ENCODE assay signal across 8 cellular contexts in the genomic region with DNA sequence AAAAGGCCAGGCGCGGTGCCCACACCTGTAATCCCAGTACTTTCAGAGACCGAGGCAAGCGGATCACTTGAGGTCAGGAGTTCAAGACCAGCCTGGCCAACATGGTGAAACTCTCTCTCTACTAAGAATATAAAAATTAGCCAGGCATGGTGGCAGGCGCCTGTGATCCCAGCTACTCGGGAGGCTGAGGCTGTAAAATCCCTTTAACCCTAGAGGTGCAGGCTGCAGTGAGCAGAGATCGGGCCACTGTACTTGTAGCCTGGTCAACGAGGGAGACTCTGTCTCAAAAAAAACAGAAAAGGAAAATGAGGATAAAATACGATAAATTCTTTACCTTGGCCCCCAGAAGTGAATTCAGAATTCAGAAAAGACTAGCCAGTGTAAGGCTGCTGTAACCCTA. TPM values are rescaled to one million over a fixed set of nuclear protein-coding genes. Genes with fewer than 3 reads are reported as not detected.
DNase-seq lines count a peak whose midpoint lies in the region; ATAC-seq and TF ChIP-seq lines count a peak whose summit lies in the region.

No MANE protein-coding gene starts in this region.

- peaks cover 19% of the 10 kb centered on the region for H3K4me1 ChIP-seq in suprapubic skin

- no peaks in the 10 kb centered on the region for H3K27me3 Mint-ChIP-seq in activated CD4-positive, alpha-beta T cell treated with anti-CD3 and anti-CD28 coated beads, Interleukin-2, amount 10 ng/mL, durations not matched to agents 7 days and 5 days

- TF ChIP-seq POLR2A in suprapubic skin (IDR thresholded peaks at IDR 0.05), result no peak

- no peaks in the 10 kb centered on the region for H3K36me3 ChIP-seq in kidney epithelial cell (ENCODE audit: control insufficient read depth, insufficient read depth, low read length)
- H3K36me3 ChIP-seq in suprapubic skin, result no peaks in the 10 kb centered on the region

- ATAC-seq in activated naive CD4-positive, alpha-beta T cell treated with anti-CD3 and anti-CD28 coated beads, Interleukin-2, amount 50 U/mL, for 72 hours, result no peak
- ATAC-seq in left lobe of liver (no peak), GM19397 (IDR thresholded peaks at IDR 0.05; ENCODE audit: unreplicated experiment) (no peak)

- TF ChIP-seq EP300 in suprapubic skin (IDR thresholded peaks at IDR 0.05), result no peak

- DNase-seq in activated CD4-positive, alpha-beta T cell treated with anti-CD3 and anti-CD28 coated beads, Interleukin-2, amount 10 ng/mL, durations not matched to agents 7 days and 5 days, result no peak
- DNase-seq in activated CD4-positive, alpha-beta T cell treated with anti-CD3 and anti-CD28 coated beads for 4 hours, result no peak
- no peak for DNase-seq in activated naive CD4-positive, alpha-beta T cell treated with anti-CD3 and anti-CD28 coated beads, Interleukin-2, amount 50 U/mL, for 72 hours (ENCODE audit: low spot score in 2 of 2)
- DNase-seq in kidney epithelial cell (ENCODE audit: low read depth) (no peak), suprapubic skin (ENCODE audit: low spot score in 2 of 2) (no peak), DMS114 treated with DMSO at 0.1 percent for 48 hours (lab: John Stamatoyannopoulos, UW; ENCODE audit: unreplicated experiment) (no peak), left lobe of liver (ENCODE audit: low spot score) (no peak)

- H3K27ac Mint-ChIP-seq in activated CD4-positive, alpha-beta T cell treated with anti-CD3 and anti-CD28 coated beads, Interleukin-2, amount 10 ng/mL, durations not matched to agents 7 days and 5 days, result peak overlapping the region; percentile 84
- H3K27ac Mint-ChIP-seq in activated naive CD4-positive, alpha-beta T cell treated with anti-CD3 and anti-CD28 coated beads, Interleukin-2, amount 50 U/mL, for 72 hours, result peak overlapping the region; percentile 81 to 87

- no peak for TF ChIP-seq CTCF in kidney epithelial cell (IDR thresholded peaks at IDR 0.05; ENCODE audit: insufficient read depth, low read length, poor library complexity, severe bottlenecking)
- no peak for TF ChIP-seq CTCF in suprapubic skin (IDR thresholded peaks at IDR 0.05)

- H3K27me3 ChIP-seq in kidney epithelial cell (ENCODE audit: control insufficient read depth, insufficient read depth, low read length) (no peaks in the 10 kb centered on the region), suprapubic skin (no peaks in the 10 kb centered on the region)

- 64% methylated on average over 9 of the region's 9 CpGs for WGBS in suprapubic skin

- POLR2A ChIA-PET in activated CD4-positive, alpha-beta T cell treated with anti-CD3 and anti-CD28 coated beads, Interleukin-2, amount 10 ng/mL, durations not matched to agents 7 days and 5 days (lab: Charles Lee), result no interaction called here

- H3K9me3 Mint-ChIP-seq in activated CD4-positive, alpha-beta T cell treated with anti-CD3 and anti-CD28 coated beads, Interleukin-2, amount 10 ng/mL, durations not matched to agents 7 days and 5 days, result no peaks in the 10 kb centered on the region
- no peaks in the 10 kb centered on the region for H3K9me3 Mint-ChIP-seq in activated naive CD4-positive, alpha-beta T cell treated with anti-CD3 and anti-CD28 coated beads, Interleukin-2, amount 50 U/mL, for 72 hours

- H3K27ac ChIP-seq in suprapubic skin, result peak overlapping the region; percentile 99

- H3K36me3 Mint-ChIP-seq in activated CD4-positive, alpha-beta T cell treated with anti-CD3 and anti-CD28 coated beads, Interleukin-2, amount 10 ng/mL, durations not matched to agents 7 days and 5 days (ENCODE audit: low read depth), result no peaks in the 10 kb centered on the region
- no peaks in the 10 kb centered on the region for H3K36me3 Mint-ChIP-seq in activated naive CD4-positive, alpha-beta T cell treated with anti-CD3 and anti-CD28 coated beads, Interleukin-2, amount 50 U/mL, for 72 hours

- H3K4me1 Mint-ChIP-seq in activated CD4-positive, alpha-beta T cell treated with anti-CD3 and anti-CD28 coated beads, Interleukin-2, amount 10 ng/mL, durations not matched to agents 7 days and 5 days, result peaks cover 25% of the 10 kb centered on the region

- peak overlapping the region; percentile 90 for H3K4me3 Mint-ChIP-seq in activated CD4-positive, alpha-beta T cell treated with anti-CD3 and anti-CD28 coated beads, Interleukin-2, amount 10 ng/mL, durations not matched to agents 7 days and 5 days

- no peaks in the 10 kb centered on the region for H3K9me3 ChIP-seq in suprapubic skin

- CTCF ChIA-PET in activated CD4-positive, alpha-beta T cell treated with anti-CD3 and anti-CD28 coated beads, Interleukin-2, amount 10 ng/mL, durations not matched to agents 7 days and 5 days (lab: Charles Lee), result interaction anchor here (0.6 kb wide), 1 partner anchor 1014 kb away, joined by 5 read pairs; no protein-coding TSS in a partner anchor

- H3K4me3 ChIP-seq in kidney epithelial cell (ENCODE audit: low read depth, low read length) (peak overlapping the region; percentile 92), suprapubic skin (peak overlapping the region; percentile 88)

RNA-seq across cellular contexts. Expression of gene TMEM50B, which starts 1.6 kb away (rescaled TPM):
- total RNA-seq in activated CD4-positive, alpha-beta T cell treated with anti-CD3 and anti-CD28 coated beads, Interleukin-2, amount 10 ng/mL, durations not matched to agents 7 days and 5 days, result 10 to 100 TPM; 33.5 to 34.4 TPM
- 10 to 100 TPM; 11.0 to 31.5 TPM for total RNA-seq in activated naive CD4-positive, alpha-beta T cell treated with anti-CD3 and anti-CD28 coated beads, Interleukin-2, amount 50 U/mL, for 72 hours
- total RNA-seq in kidney epithelial cell (29.4 and 32.0 TPM in 2 replicates), suprapubic skin (100 to 1,000 TPM in 1 of 4 donors, 10 to 100 TPM in 3; 33.1 to 151 (median 59.8) TPM), left lobe of liver (22.3 TPM)

RNA-seq across cellular contexts. Expression of gene DNAJC28, which starts 13.3 kb away (rescaled TPM):
- total RNA-seq in activated CD4-positive, alpha-beta T cell treated with anti-CD3 and anti-CD28 coated beads, Interleukin-2, amount 10 ng/mL, durations not matched to agents 7 days and 5 days, result under 1 TPM; 0.40 to 0.58 TPM
- under 1 TPM; 0.49 to 0.91 TPM for total RNA-seq in activated naive CD4-positive, alpha-beta T cell treated with anti-CD3 and anti-CD28 coated beads, Interleukin-2, amount 50 U/mL, for 72 hours
- total RNA-seq in kidney epithelial cell (2.4 and 3.1 TPM in 2 replicates), suprapubic skin (1 to 10 TPM; 1.9 to 4.5 (median 2.8) TPM), left lobe of liver (2.3 TPM)
